ENCODE assay signal across 19 cellular contexts in genomic region chr15:61069369-61070075, GRCh38.
DNase-seq lines count a peak whose midpoint lies in the region; ATAC-seq and TF ChIP-seq lines count a peak whose summit lies in the region.
"Had no signal": no experiment of that assay in that cellular context is flagged by ENCODE, and none has a peak within 500 bp of the region (broad histone marks: within the 10 kb centered on the region; RNA-seq: fewer than 3 reads in every experiment).

No MANE protein-coding gene starts in this region.

- CTCF ChIA-PET in HEK293 (lab: Yijun Ruan, JAX) = interaction anchor here (0.7 kb wide), 1 partner anchor 14 kb away, joined by 3 read pairs; no protein-coding TSS in a partner anchor

- no peak overlapping the region for H3K27ac ChIP-seq in HEK293 (ENCODE audit: extremely low read depth, low read depth, low read length)
- H3K27ac ChIP-seq: gastrocnemius medialis, RWPE1, spleen had no signal

- no peaks in the 10 kb centered on the region for H3K9me3 Mint-ChIP-seq in nephron progenitor cell
- H3K9me3 Mint-ChIP-seq: activated naive CD4-positive, alpha-beta T cell treated with anti-CD3 and anti-CD28 coated beads, Interleukin-2, amount 10 ng/mL, durations not matched to agents 7 days and 5 days; stimulated activated naive CD8-positive, alpha-beta T cell treated with anti-CD3 and anti-CD28 coated beads, Interleukin-15, amount 100 ng/mL, for 72 hours had no signal

- peaks cover 4% of the 10 kb centered on the region for H3K36me3 Mint-ChIP-seq in nephron progenitor cell (ENCODE audit: low read depth)
- H3K36me3 Mint-ChIP-seq: activated naive CD4-positive, alpha-beta T cell treated with anti-CD3 and anti-CD28 coated beads, Interleukin-2, amount 10 ng/mL, durations not matched to agents 7 days and 5 days; CD14-positive monocyte; IgD-negative memory B cell had no signal

- no peak overlapping the region for H3K4me3 ChIP-seq in HEK293 (ENCODE audit: low read depth, low read length)
- H3K4me3 ChIP-seq: spleen had no signal

- peak overlapping the region; percentile 62 for H3K4me3 Mint-ChIP-seq in nephron progenitor cell
- H3K4me3 Mint-ChIP-seq: activated naive CD4-positive, alpha-beta T cell treated with anti-CD3 and anti-CD28 coated beads, Interleukin-2, amount 10 ng/mL, durations not matched to agents 7 days and 5 days; CD14-positive monocyte; IgD-negative memory B cell; stimulated activated naive CD8-positive, alpha-beta T cell treated with anti-CD3 and anti-CD28 coated beads, Interleukin-15, amount 100 ng/mL, for 72 hours had no signal

- H3K4me1 ChIP-seq in HEK293 (ENCODE audit: control insufficient read depth, insufficient read depth, low read length) = peaks cover 15% of the 10 kb centered on the region
- H3K4me1 ChIP-seq: spleen had no signal

- H3K27ac Mint-ChIP-seq in nephron progenitor cell = peak overlapping the region; percentile 84
- H3K27ac Mint-ChIP-seq: activated naive CD4-positive, alpha-beta T cell treated with anti-CD3 and anti-CD28 coated beads, Interleukin-2, amount 10 ng/mL, durations not matched to agents 7 days and 5 days; CD14-positive monocyte; IgD-negative memory B cell; stimulated activated naive CD8-positive, alpha-beta T cell treated with anti-CD3 and anti-CD28 coated beads, Interleukin-15, amount 100 ng/mL, for 72 hours had no signal

- no peak for ATAC-seq in GM19455 (IDR thresholded peaks at IDR 0.05; ENCODE audit: unreplicated experiment)
- ATAC-seq: gastrocnemius medialis; stimulated activated naive CD8-positive, alpha-beta T cell treated with anti-CD3 and anti-CD28 coated beads, Interleukin-15, amount 100 ng/mL, for 72 hours had no signal

- peak; percentile 77 for DNase-seq in NCI-H2171 (lab: John Stamatoyannopoulos, UW)
- peak; percentile 6 for DNase-seq in dermis blood vessel endothelial cell
- peak; percentile 22 for DNase-seq in nephron progenitor cell
- no peak for DNase-seq in NCI-H526 (lab: John Stamatoyannopoulos, UW)
- no peak for DNase-seq in stimulated activated CD4-positive, alpha-beta T cell treated with anti-CD3 and anti-CD28 coated beads, Interleukin-4, amount 100 ng/mL, for 1 hour
- DNase-seq: activated CD4-positive, alpha-beta T cell treated with anti-CD3 and anti-CD28 coated beads for 1 hour; activated naive CD4-positive, alpha-beta T cell treated with anti-CD3 and anti-CD28 coated beads, Interleukin-2, amount 10 ng/mL, durations not matched to agents 7 days and 5 days; effector CD8-positive, alpha-beta T cell; gastrocnemius medialis; NCI-H774; occipital lobe; spleen; stimulated activated naive CD8-positive, alpha-beta T cell treated with anti-CD3 and anti-CD28 coated beads, Interleukin-15, amount 100 ng/mL, for 72 hours; T-helper 2 cell had no signal

- no peaks in the 10 kb centered on the region for H3K9me3 ChIP-seq in HEK293 (ENCODE audit: control insufficient read depth, insufficient read depth, low read depth, low read length)
- H3K9me3 ChIP-seq: gastrocnemius medialis, spleen had no signal

- no peaks in the 10 kb centered on the region for H3K36me3 ChIP-seq in HEK293 (ENCODE audit: control insufficient read depth in 2 of 2, insufficient read depth in 1 of 2, low read length in 2 of 2)
- H3K36me3 ChIP-seq: gastrocnemius medialis, spleen had no signal

- H3K27me3 Mint-ChIP-seq in nephron progenitor cell (ENCODE audit: low read depth, poor library complexity) = no peaks in the 10 kb centered on the region

- H3K4me1 Mint-ChIP-seq in nephron progenitor cell = peaks cover 68% of the 10 kb centered on the region
- H3K4me1 Mint-ChIP-seq: activated naive CD4-positive, alpha-beta T cell treated with anti-CD3 and anti-CD28 coated beads, Interleukin-2, amount 10 ng/mL, durations not matched to agents 7 days and 5 days; CD14-positive monocyte; IgD-negative memory B cell; stimulated activated naive CD8-positive, alpha-beta T cell treated with anti-CD3 and anti-CD28 coated beads, Interleukin-15, amount 100 ng/mL, for 72 hours had no signal

- TF ChIP-seq CTCF in HEK293 (tag by site-specific recombination; IDR thresholded peaks at IDR 0.05) = no peak
- TF ChIP-seq CTCF in nephron progenitor cell (IDR thresholded peaks at IDR 0.05) = no peak

- POLR2A ChIA-PET in HEK293 (lab: Yijun Ruan, JAX) = no interaction called here

TF ChIP-seq in HEK293, 187 proteins besides CTCF, POLR2A, EP300 and RAD21:
- peak; percentile 82 for TF ChIP-seq PRDM4 (tag by site-specific recombination; IDR thresholded peaks at IDR 0.05)
- TF ChIP-seq ZNF707 (tag by site-specific recombination; IDR thresholded peaks at IDR 0.05) = no peak
- TF ChIP-seq ZNF549 (tag by site-specific recombination; IDR thresholded peaks at IDR 0.05) = no peak
- TF ChIP-seq ZNF37A (tag by site-specific recombination; IDR thresholded peaks at IDR 0.05) = no peak
- no peak for TF ChIP-seq PBX3 (CRISPR knock-in tag; IDR thresholded peaks at IDR 0.05)
- TF ChIP-seq PRDM6 (tag by site-specific recombination; IDR thresholded peaks at IDR 0.05) = peak; percentile 24; the same call in 1 of the 2 replicates
- TF ChIP-seq ZNF24 (tag by site-specific recombination; IDR thresholded peaks at IDR 0.05) = no peak
- no peak for TF ChIP-seq ZBTB8A (tag by site-specific recombination; IDR thresholded peaks at IDR 0.05)
- TF ChIP-seq ZNF138 (tag by site-specific recombination; IDR thresholded peaks at IDR 0.05; ENCODE audit: borderline replicate concordance) = no peak
- TF ChIP-seq ZNF266 (tag by site-specific recombination; IDR thresholded peaks at IDR 0.05; ENCODE audit: low read depth) = no peak
- 0 out of 2 replicates have a peak, but pooled peaks have one; percentile 7 for TF ChIP-seq FEZF1 (tag by site-specific recombination; IDR thresholded peaks at IDR 0.05)
- TF ChIP-seq ZNF677 (tag by site-specific recombination; IDR thresholded peaks at IDR 0.05) = no peak
- no peak for TF ChIP-seq RBAK (tag by site-specific recombination; IDR thresholded peaks at IDR 0.05)
- no peak for TF ChIP-seq ZNF19 (tag by site-specific recombination; IDR thresholded peaks at IDR 0.05; ENCODE audit: low read depth)
- no peak for TF ChIP-seq ZSCAN23 (tag by site-specific recombination; IDR thresholded peaks at IDR 0.05)
- no peak for TF ChIP-seq ZNF112 (tag by site-specific recombination; IDR thresholded peaks at IDR 0.05)
- no peak for TF ChIP-seq ZNF580 (tag by site-specific recombination; IDR thresholded peaks at IDR 0.05)
TF ChIP-seq in HEK293: peak in this region for 3.

Comparison
In these comparisons a context has a peak if more than half of its experiments do, and no peak if none do; other contexts are left out.
1. DNase-seq: peak in NCI-H2171 (single experiment), dermis blood vessel endothelial cell (single experiment) and nephron progenitor cell (single experiment); none in NCI-H526 (0 of 2) and stimulated activated CD4-positive, alpha-beta T cell treated with anti-CD3 and anti-CD28 coated beads, Interleukin-4, amount 100 ng/mL, for 1 hour (single experiment).